In genomic region chr4:40536032-40536431, GRCh38 we compare ENCODE assay signal across 13 cellular contexts.
DNase-seq lines count a peak whose midpoint lies in the region; ATAC-seq and TF ChIP-seq lines count a peak whose summit lies in the region.
"Had no signal": no experiment of that assay in that cellular context is flagged by ENCODE, and none has a peak within 500 bp of the region (broad histone marks: within the 10 kb centered on the region; RNA-seq: fewer than 3 reads in every experiment).

No MANE protein-coding gene starts in this region.

- H3K4me1 Mint-ChIP-seq in WTC11 = no peaks in the 10 kb centered on the region

- H3K27me3 ChIP-seq in WERI-Rb-1 (ENCODE audit: insufficient read depth, low read depth, severe bottlenecking) = no peaks in the 10 kb centered on the region
- H3K27me3 ChIP-seq: right lobe of liver had no signal

- ATAC-seq in GM19372 (IDR thresholded peaks at IDR 0.05; ENCODE audit: low read depth, unreplicated experiment) = peak; percentile 75
- peak; percentile 66 for ATAC-seq in HG02852 (IDR thresholded peaks at IDR 0.05; ENCODE audit: unreplicated experiment)
- ATAC-seq in WTC11 = no peak
- no peak for ATAC-seq in HG03025 (IDR thresholded peaks at IDR 0.05; ENCODE audit: low FRiP score, unreplicated experiment)
- ATAC-seq in HG03280 (IDR thresholded peaks at IDR 0.05; ENCODE audit: unreplicated experiment) = no peak
- ATAC-seq: activated naive CD4-positive, alpha-beta T cell treated with anti-CD3 and anti-CD28 coated beads, Interleukin-2, amount 50 U/mL, for 72 hours; CD8-positive, alpha-beta T cell; right lobe of liver had no signal

- H3K36me3 Mint-ChIP-seq in WTC11 = peaks cover 42% of the 10 kb centered on the region
- H3K36me3 Mint-ChIP-seq: activated naive CD4-positive, alpha-beta T cell treated with anti-CD3 and anti-CD28 coated beads, Interleukin-2, amount 50 U/mL, for 72 hours; CD8-positive, alpha-beta T cell had no signal

- TF ChIP-seq CTCF in GM12864 (IDR thresholded peaks at IDR 0.05; ENCODE audit: low read depth, low read length, missing control alignments) (no peak), WTC11 (IDR thresholded peaks at IDR 0.05) (no peak), WERI-Rb-1 (IDR thresholded peaks at IDR 0.05; ENCODE audit: low read depth, low read length) (no peak)

- DNase-seq in GM12864 (ENCODE audit: low read depth) (peak; percentile 59), WTC11 (ENCODE audit: low spot score) (no peak), OCI-M2 (lab: John Stamatoyannopoulos, UW; ENCODE audit: unreplicated experiment) (no peak), WERI-Rb-1 (no peak)
- DNase-seq: CD8-positive, alpha-beta T cell; hippocampal formation; NCI-H187; right lobe of liver had no signal

- H3K4me3 ChIP-seq in GM12864 (ENCODE audit: low read depth, low read length) (no peak overlapping the region; the same call in 1 of the 2 replicates), WERI-Rb-1 (ENCODE audit: low read depth, low read length) (no peak overlapping the region)
- H3K4me3 ChIP-seq: right lobe of liver had no signal

- no peak overlapping the region for H3K27ac ChIP-seq in WERI-Rb-1
- H3K27ac ChIP-seq: right lobe of liver had no signal

- no peaks in the 10 kb centered on the region for H3K9me3 ChIP-seq in WERI-Rb-1 (ENCODE audit: severe bottlenecking)
- H3K9me3 ChIP-seq: right lobe of liver had no signal

- peak overlapping the region; percentile 14; the same call in 1 of the 2 replicates for H3K27ac Mint-ChIP-seq in WTC11
- H3K27ac Mint-ChIP-seq: CD8-positive, alpha-beta T cell had no signal

- H3K4me3 Mint-ChIP-seq in WTC11 = no peak overlapping the region
- H3K4me3 Mint-ChIP-seq: CD8-positive, alpha-beta T cell had no signal

- CTCF ChIA-PET in WTC11 (lab: Charles Lee) = no interaction called here

- POLR2A ChIA-PET in WTC11 (lab: Charles Lee) = no interaction called here

- H3K36me3 ChIP-seq in WERI-Rb-1 = no peaks in the 10 kb centered on the region

- H3K9me3 Mint-ChIP-seq in WTC11 = no peaks in the 10 kb centered on the region
- H3K9me3 Mint-ChIP-seq: activated naive CD4-positive, alpha-beta T cell treated with anti-CD3 and anti-CD28 coated beads, Interleukin-2, amount 50 U/mL, for 72 hours; CD8-positive, alpha-beta T cell had no signal

- no peaks in the 10 kb centered on the region for H3K27me3 Mint-ChIP-seq in WTC11 (ENCODE audit: low read depth)

TF ChIP-seq in WTC11, 78 proteins besides CTCF, POLR2A, EP300 and RAD21:
- TF ChIP-seq TP53 (CRISPR knock-in tag; IDR thresholded peaks at IDR 0.05) = no peak
- no peak for TF ChIP-seq ZNF416 (CRISPR knock-in tag; IDR thresholded peaks at IDR 0.05)
- no peak for TF ChIP-seq E2F4 (CRISPR knock-in tag; IDR thresholded peaks at IDR 0.05; ENCODE audit: borderline replicate concordance, low read depth)

Comparison
In these comparisons a context has a peak if more than half of its experiments do, and no peak if none do; other contexts are left out.
1. ATAC-seq: peak in GM19372 (single experiment) and HG02852 (single experiment); none in WTC11 (single experiment), HG03025 (single experiment) and HG03280 (single experiment).